ENCODE assay signal across 20 cellular contexts in genomic region chr11:123190504-123190903, GRCh38.
"Had no signal": no experiment of that assay in that cellular context is flagged by ENCODE, and none has a peak within 500 bp of the region (broad histone marks: within the 10 kb centered on the region; RNA-seq: fewer than 3 reads in every experiment).

No MANE protein-coding gene starts in this region.

- H3K4me3 ChIP-seq: body of pancreas, heart right ventricle, psoas muscle, SK-N-MC had no signal

- H3K9me3 ChIP-seq: body of pancreas, heart right ventricle, psoas muscle had no signal

- H3K36me3 Mint-ChIP-seq: T-cell had no signal

- DNase-seq: activated CD4-positive, alpha-beta T cell treated with anti-CD3 and anti-CD28 coated beads for 48 hours; activated CD8-positive, alpha-beta memory T cell treated with anti-CD3 and anti-CD28 coated beads for 24 hours; activated naive CD4-positive, alpha-beta T cell treated with anti-CD3 and anti-CD28 coated beads, Interleukin-2, amount 10 ng/mL, durations not matched to agents 7 days and 5 days; activated T-cell treated with anti-CD3 and anti-CD28 coated beads for 4 hours; body of pancreas; cortex of kidney; effector memory CD4-positive, alpha-beta T cell; foreskin keratinocyte; heart right ventricle; islet precursor cell; psoas muscle; stimulated activated CD4-positive, alpha-beta T cell treated with anti-CD3 and anti-CD28 coated beads, Interleukin-4, amount 100 ng/mL, for 4 hours; stimulated activated naive CD8-positive, alpha-beta T cell treated with anti-CD3 and anti-CD28 coated beads, Interleukin-15, amount 100 ng/mL, for 72 hours; T-cell had no signal

- H3K4me1 ChIP-seq: psoas muscle had no signal

- H3K9me3 Mint-ChIP-seq: activated T-helper 17 cell treated with anti-CD3 and anti-CD28 coated beads, Interleukin-2, amount 50 U/mL, for 72 hours; central memory CD8-positive, alpha-beta T cell; nephron; stimulated activated naive CD8-positive, alpha-beta T cell treated with anti-CD3 and anti-CD28 coated beads, Interleukin-15, amount 100 ng/mL, for 72 hours; T-cell had no signal

- H3K27ac ChIP-seq: body of pancreas, epithelial cell of prostate, foreskin keratinocyte, heart right ventricle, psoas muscle, SK-N-MC had no signal

- H3K4me3 Mint-ChIP-seq: activated naive CD4-positive, alpha-beta T cell treated with anti-CD3 and anti-CD28 coated beads, Interleukin-2, amount 10 ng/mL, durations not matched to agents 7 days and 5 days; activated T-helper 17 cell treated with anti-CD3 and anti-CD28 coated beads, Interleukin-2, amount 50 U/mL, for 72 hours; central memory CD8-positive, alpha-beta T cell; stimulated activated naive CD8-positive, alpha-beta T cell treated with anti-CD3 and anti-CD28 coated beads, Interleukin-15, amount 100 ng/mL, for 72 hours; T-cell had no signal

- H3K27me3 ChIP-seq: body of pancreas had no signal

- H3K36me3 ChIP-seq: heart right ventricle had no signal

- H3K27ac Mint-ChIP-seq: activated naive CD4-positive, alpha-beta T cell treated with anti-CD3 and anti-CD28 coated beads, Interleukin-2, amount 10 ng/mL, durations not matched to agents 7 days and 5 days; activated T-helper 17 cell treated with anti-CD3 and anti-CD28 coated beads, Interleukin-2, amount 50 U/mL, for 72 hours; stimulated activated naive CD8-positive, alpha-beta T cell treated with anti-CD3 and anti-CD28 coated beads, Interleukin-15, amount 100 ng/mL, for 72 hours; T-cell had no signal

- ATAC-seq: activated T-helper 17 cell treated with anti-CD3 and anti-CD28 coated beads, Interleukin-2, amount 50 U/mL, for 72 hours; body of pancreas; foreskin keratinocyte; heart right ventricle; left lobe of liver; psoas muscle; stimulated activated naive CD8-positive, alpha-beta T cell treated with anti-CD3 and anti-CD28 coated beads, Interleukin-15, amount 100 ng/mL, for 72 hours; T-cell had no signal
